In genomic region chr9:111525056-111525977, GRCh38 we compare ENCODE assay signal across 8 cellular contexts. TPM values are rescaled to one million over a fixed set of nuclear protein-coding genes. Genes with fewer than 3 reads are reported as not detected.
DNase-seq lines count a peak whose midpoint lies in the region; ATAC-seq, FAIRE-seq and TF ChIP-seq lines count a peak whose summit lies in the region.

Gene ZNF483, plus strand, starts transcription at chr9:111525179. Its CDS starts 2,217 bp downstream, at chr9:111527396.

- DNase-seq in NCI-H2171 treated with DMSO at 0.1 percent for 48 hours (lab: John Stamatoyannopoulos, UW): peak; percentile 82
- peak; percentile 72 for DNase-seq in activated CD4-positive, alpha-beta T cell treated with anti-CD3 and anti-CD28 coated beads, Interleukin-2, amount 50 U/mL, for 1 hour
- peak; percentile 25 for DNase-seq in kidney epithelial cell (ENCODE audit: low read depth)
- peak; percentile 85 for DNase-seq in spleen
- no peak for DNase-seq in MV-4-11 (lab: John Stamatoyannopoulos, UW)

- H3K27ac ChIP-seq in cingulate gyrus (ENCODE audit: low read depth, low read length): peak within 1 kb of the TSS; percentile 94
- H3K27ac ChIP-seq in spleen: peak within 1 kb of the TSS in 6 of 8 donors; percentile 20 to 67 (median 54)

- H3K4me3 ChIP-seq in kidney epithelial cell (ENCODE audit: low read depth, low read length) (peak within 1 kb of the TSS; percentile 65), spleen (peak within 1 kb of the TSS; percentile 65 to 92 (median 78))

- TF ChIP-seq POLR2A in spleen (IDR thresholded peaks at IDR 0.05): no peak

- intact Hi-C loops in spleen (cut with DNase I; ENCODE audit: low total_unique reads): no loop called here

- H3K27me3 ChIP-seq in kidney epithelial cell (ENCODE audit: control insufficient read depth, insufficient read depth, low read length): no peaks in the 10 kb centered on the region
- H3K27me3 ChIP-seq in spleen (replicated peaks in 1 of 7): peaks cover 0 to 17% (median 0%) of the 10 kb centered on the region in 7 donors

- no peaks in the 10 kb centered on the region for H3K9me3 ChIP-seq in spleen

- 1 to 4% (median 1%) methylated on average over 29 to 66 of the region's 66 CpGs for WGBS in spleen, 5 donors

- no peaks in the 10 kb centered on the region for H3K36me3 ChIP-seq in kidney epithelial cell (ENCODE audit: control insufficient read depth, insufficient read depth, low read length)
- H3K36me3 ChIP-seq in spleen: peaks cover 0 to 27% (median 5%) of the 10 kb centered on the region in 6 donors

- peak; percentile 63 for ATAC-seq in GM21390 (IDR thresholded peaks at IDR 0.05; ENCODE audit: unreplicated experiment)

- peak; percentile 88 for FAIRE-seq in A204.1 (lab: Jason Lieb, UNC)

- peaks cover 5 to 25% (median 14%) of the 10 kb centered on the region in 6 donors for H3K4me1 ChIP-seq in spleen

- TF ChIP-seq CTCF in kidney epithelial cell (IDR thresholded peaks at IDR 0.05; ENCODE audit: insufficient read depth, low read length, poor library complexity, severe bottlenecking) (no peak), spleen (IDR thresholded peaks at IDR 0.05 in 8 of 11, conservative IDR thresholded peaks at IDR 0.05 in 3 of 11) (no peak)

RNA-seq across cellular contexts. Expression of gene ZNF483, which starts in this region (rescaled TPM):
- total RNA-seq in kidney epithelial cell: 4.2 and 5.2 TPM in 2 replicates
- total RNA-seq in spleen: 10 to 100 TPM in 3 of 7 donors, 1 to 10 TPM in 4; 6.3 to 13.7 (median 9.0) TPM
- under 1 TPM; 0.14 to 0.63 (median 0.42) TPM for polyA plus RNA-seq in spleen
